Comparison of ENCODE assay signal across 1 cellular context in genomic region chr4:10619220-10619619, GRCh38.
TF ChIP-seq lines count a peak whose summit lies in the region.

No MANE protein-coding gene starts in this region.

TF ChIP-seq in HEK293, 187 proteins besides CTCF, POLR2A, EP300 and RAD21 (continued from another document and continues in another):
- no peak for TF ChIP-seq ZNF174 (tag by site-specific recombination; IDR thresholded peaks at IDR 0.05)
- TF ChIP-seq, protein P1, sequence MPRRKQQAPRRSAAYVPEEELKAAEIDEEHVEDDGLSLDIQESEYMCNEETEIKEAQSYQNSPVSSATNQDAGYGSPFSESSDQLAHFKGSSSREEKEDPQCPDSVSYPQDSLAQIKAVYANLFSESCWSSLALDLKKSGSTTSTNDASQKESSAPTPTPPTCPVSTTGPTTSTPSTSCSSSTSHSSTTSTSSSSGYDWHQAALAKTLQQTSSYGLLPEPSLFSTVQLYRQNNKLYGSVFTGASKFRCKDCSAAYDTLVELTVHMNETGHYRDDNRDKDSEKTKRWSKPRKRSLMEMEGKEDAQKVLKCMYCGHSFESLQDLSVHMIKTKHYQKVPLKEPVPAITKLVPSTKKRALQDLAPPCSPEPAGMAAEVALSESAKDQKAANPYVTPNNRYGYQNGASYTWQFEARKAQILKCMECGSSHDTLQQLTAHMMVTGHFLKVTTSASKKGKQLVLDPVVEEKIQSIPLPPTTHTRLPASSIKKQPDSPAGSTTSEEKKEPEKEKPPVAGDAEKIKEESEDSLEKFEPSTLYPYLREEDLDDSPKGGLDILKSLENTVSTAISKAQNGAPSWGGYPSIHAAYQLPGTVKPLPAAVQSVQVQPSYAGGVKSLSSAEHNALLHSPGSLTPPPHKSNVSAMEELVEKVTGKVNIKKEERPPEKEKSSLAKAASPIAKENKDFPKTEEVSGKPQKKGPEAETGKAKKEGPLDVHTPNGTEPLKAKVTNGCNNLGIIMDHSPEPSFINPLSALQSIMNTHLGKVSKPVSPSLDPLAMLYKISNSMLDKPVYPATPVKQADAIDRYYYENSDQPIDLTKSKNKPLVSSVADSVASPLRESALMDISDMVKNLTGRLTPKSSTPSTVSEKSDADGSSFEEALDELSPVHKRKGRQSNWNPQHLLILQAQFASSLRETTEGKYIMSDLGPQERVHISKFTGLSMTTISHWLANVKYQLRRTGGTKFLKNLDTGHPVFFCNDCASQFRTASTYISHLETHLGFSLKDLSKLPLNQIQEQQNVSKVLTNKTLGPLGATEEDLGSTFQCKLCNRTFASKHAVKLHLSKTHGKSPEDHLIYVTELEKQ (tag by site-specific recombination; IDR thresholded peaks at IDR 0.05; ENCODE audit: borderline replicate concordance): peak; percentile 87; the same call in 1 of the 2 replicates
- TF ChIP-seq ZNF530 (tag by site-specific recombination; IDR thresholded peaks at IDR 0.05; ENCODE audit: low read depth): no peak
- 0 out of 2 replicates have a peak, but pooled peaks have one; percentile 25 for TF ChIP-seq ZNF394 (tag by site-specific recombination; IDR thresholded peaks at IDR 0.05; ENCODE audit: borderline replicate concordance)
- TF ChIP-seq ZNF629 (tag by site-specific recombination; IDR thresholded peaks at IDR 0.05): peak; percentile 67
- TF ChIP-seq ZNF558 (tag by site-specific recombination; IDR thresholded peaks at IDR 0.05): no peak
- TF ChIP-seq, protein P2, sequence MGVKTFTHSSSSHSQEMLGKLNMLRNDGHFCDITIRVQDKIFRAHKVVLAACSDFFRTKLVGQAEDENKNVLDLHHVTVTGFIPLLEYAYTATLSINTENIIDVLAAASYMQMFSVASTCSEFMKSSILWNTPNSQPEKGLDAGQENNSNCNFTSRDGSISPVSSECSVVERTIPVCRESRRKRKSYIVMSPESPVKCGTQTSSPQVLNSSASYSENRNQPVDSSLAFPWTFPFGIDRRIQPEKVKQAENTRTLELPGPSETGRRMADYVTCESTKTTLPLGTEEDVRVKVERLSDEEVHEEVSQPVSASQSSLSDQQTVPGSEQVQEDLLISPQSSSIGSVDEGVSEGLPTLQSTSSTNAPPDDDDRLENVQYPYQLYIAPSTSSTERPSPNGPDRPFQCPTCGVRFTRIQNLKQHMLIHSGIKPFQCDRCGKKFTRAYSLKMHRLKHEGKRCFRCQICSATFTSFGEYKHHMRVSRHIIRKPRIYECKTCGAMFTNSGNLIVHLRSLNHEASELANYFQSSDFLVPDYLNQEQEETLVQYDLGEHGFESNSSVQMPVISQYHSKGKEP (tag by site-specific recombination; IDR thresholded peaks at IDR 0.05): peak; percentile 73; the same call in 1 of the 2 replicates
- peak; percentile 57; the same call in 1 of the 2 replicates for TF ChIP-seq ZNF596 (tag by site-specific recombination; IDR thresholded peaks at IDR 0.05)
- TF ChIP-seq ZNF2 (tag by site-specific recombination; IDR thresholded peaks at IDR 0.05): peak; percentile 37; the same call in 1 of the 2 replicates
- no peak for TF ChIP-seq ZNF311 (tag by site-specific recombination; IDR thresholded peaks at IDR 0.05; ENCODE audit: borderline replicate concordance)
- TF ChIP-seq ZNF37A (tag by site-specific recombination; IDR thresholded peaks at IDR 0.05): no peak
- no peak for TF ChIP-seq ZEB2 (tag by site-specific recombination; IDR thresholded peaks at IDR 0.05)
- TF ChIP-seq ZNF169 (tag by site-specific recombination; IDR thresholded peaks at IDR 0.05): no peak
- TF ChIP-seq ZNF26 (tag by site-specific recombination; IDR thresholded peaks at IDR 0.05): no peak
- TF ChIP-seq ZNF404 (tag by site-specific recombination; IDR thresholded peaks at IDR 0.05): no peak
- TF ChIP-seq, protein P3, sequence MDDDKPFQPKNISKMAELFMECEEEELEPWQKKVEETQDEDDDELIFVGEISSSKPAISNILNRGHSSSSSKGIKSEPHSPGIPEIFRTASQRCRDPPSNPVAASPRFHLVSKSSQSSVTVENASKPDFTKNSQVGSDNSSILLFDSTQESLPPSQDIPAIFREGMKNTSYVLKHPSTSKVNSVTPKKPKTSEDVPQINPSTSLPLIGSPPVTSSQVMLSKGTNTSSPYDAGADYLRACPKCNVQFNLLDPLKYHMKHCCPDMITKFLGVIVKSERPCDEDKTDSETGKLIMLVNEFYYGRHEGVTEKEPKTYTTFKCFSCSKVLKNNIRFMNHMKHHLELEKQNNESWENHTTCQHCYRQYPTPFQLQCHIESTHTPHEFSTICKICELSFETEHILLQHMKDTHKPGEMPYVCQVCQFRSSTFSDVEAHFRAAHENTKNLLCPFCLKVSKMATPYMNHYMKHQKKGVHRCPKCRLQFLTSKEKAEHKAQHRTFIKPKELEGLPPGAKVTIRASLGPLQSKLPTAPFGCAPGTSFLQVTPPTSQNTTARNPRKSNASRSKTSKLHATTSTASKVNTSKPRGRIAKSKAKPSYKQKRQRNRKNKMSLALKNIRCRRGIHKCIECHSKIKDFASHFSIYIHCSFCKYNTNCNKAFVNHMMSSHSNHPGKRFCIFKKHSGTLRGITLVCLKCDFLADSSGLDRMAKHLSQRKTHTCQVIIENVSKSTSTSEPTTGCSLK (tag by site-specific recombination; IDR thresholded peaks at IDR 0.05): no peak
- no peak for TF ChIP-seq ZNF155 (tag by site-specific recombination; IDR thresholded peaks at IDR 0.05)
- TF ChIP-seq ZBTB20 (tag by site-specific recombination; IDR thresholded peaks at IDR 0.05): no peak
- TF ChIP-seq ZFP41 (tag by site-specific recombination; IDR thresholded peaks at IDR 0.05; ENCODE audit: borderline replicate concordance): no peak
- TF ChIP-seq, protein P4, sequence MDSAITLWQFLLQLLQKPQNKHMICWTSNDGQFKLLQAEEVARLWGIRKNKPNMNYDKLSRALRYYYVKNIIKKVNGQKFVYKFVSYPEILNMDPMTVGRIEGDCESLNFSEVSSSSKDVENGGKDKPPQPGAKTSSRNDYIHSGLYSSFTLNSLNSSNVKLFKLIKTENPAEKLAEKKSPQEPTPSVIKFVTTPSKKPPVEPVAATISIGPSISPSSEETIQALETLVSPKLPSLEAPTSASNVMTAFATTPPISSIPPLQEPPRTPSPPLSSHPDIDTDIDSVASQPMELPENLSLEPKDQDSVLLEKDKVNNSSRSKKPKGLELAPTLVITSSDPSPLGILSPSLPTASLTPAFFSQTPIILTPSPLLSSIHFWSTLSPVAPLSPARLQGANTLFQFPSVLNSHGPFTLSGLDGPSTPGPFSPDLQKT (IDR thresholded peaks at IDR 0.05; ENCODE audit: borderline replicate concordance, low read depth, low read length): no peak
- no peak for TF ChIP-seq ZNF132 (tag by site-specific recombination; IDR thresholded peaks at IDR 0.05; ENCODE audit: borderline replicate concordance)
- no peak for TF ChIP-seq ZNF202 (tag by site-specific recombination; IDR thresholded peaks at IDR 0.05; ENCODE audit: borderline replicate concordance)
- peak; percentile 74 for TF ChIP-seq GLIS1 (tag by site-specific recombination; IDR thresholded peaks at IDR 0.05)
- TF ChIP-seq HOXD13 (CRISPR knock-in tag; IDR thresholded peaks at IDR 0.05; ENCODE audit: borderline replicate concordance): no peak
- TF ChIP-seq TCF7L2 (IDR thresholded peaks at IDR 0.05; ENCODE audit: borderline replicate concordance, low read depth, low read length): peak; percentile 98
- peak; percentile 89 for TF ChIP-seq GLI2 (tag by site-specific recombination; IDR thresholded peaks at IDR 0.05; ENCODE audit: borderline replicate concordance, low read depth)
- peak; percentile 77 for TF ChIP-seq ZNF366 (tag by site-specific recombination; conservative IDR thresholded peaks at IDR 0.05)
- peak; percentile 46; the same call in 1 of the 2 replicates for TF ChIP-seq TRIM28 (IDR thresholded peaks at IDR 0.05; ENCODE audit: borderline replicate concordance, low read length)
- TF ChIP-seq ZNF23 (tag by site-specific recombination; IDR thresholded peaks at IDR 0.05; ENCODE audit: borderline replicate concordance): no peak
- TF ChIP-seq ZNF391 (tag by site-specific recombination; IDR thresholded peaks at IDR 0.05; ENCODE audit: borderline replicate concordance, low read depth): peak; percentile 74
- TF ChIP-seq ZNF561 (tag by site-specific recombination; IDR thresholded peaks at IDR 0.05; ENCODE audit: borderline replicate concordance): peak; percentile 74; the same call in 1 of the 2 replicates
- TF ChIP-seq ZNF423 (tag by site-specific recombination; IDR thresholded peaks at IDR 0.05): peak; percentile 54; the same call in 1 of the 2 replicates
- no peak for TF ChIP-seq ZNF362 (tag by site-specific recombination; IDR thresholded peaks at IDR 0.05)
- no peak for TF ChIP-seq ZNF677 (tag by site-specific recombination; IDR thresholded peaks at IDR 0.05)
- TF ChIP-seq HOXA7 (CRISPR knock-in tag; IDR thresholded peaks at IDR 0.05; ENCODE audit: borderline replicate concordance): no peak
- TF ChIP-seq, protein P5, sequence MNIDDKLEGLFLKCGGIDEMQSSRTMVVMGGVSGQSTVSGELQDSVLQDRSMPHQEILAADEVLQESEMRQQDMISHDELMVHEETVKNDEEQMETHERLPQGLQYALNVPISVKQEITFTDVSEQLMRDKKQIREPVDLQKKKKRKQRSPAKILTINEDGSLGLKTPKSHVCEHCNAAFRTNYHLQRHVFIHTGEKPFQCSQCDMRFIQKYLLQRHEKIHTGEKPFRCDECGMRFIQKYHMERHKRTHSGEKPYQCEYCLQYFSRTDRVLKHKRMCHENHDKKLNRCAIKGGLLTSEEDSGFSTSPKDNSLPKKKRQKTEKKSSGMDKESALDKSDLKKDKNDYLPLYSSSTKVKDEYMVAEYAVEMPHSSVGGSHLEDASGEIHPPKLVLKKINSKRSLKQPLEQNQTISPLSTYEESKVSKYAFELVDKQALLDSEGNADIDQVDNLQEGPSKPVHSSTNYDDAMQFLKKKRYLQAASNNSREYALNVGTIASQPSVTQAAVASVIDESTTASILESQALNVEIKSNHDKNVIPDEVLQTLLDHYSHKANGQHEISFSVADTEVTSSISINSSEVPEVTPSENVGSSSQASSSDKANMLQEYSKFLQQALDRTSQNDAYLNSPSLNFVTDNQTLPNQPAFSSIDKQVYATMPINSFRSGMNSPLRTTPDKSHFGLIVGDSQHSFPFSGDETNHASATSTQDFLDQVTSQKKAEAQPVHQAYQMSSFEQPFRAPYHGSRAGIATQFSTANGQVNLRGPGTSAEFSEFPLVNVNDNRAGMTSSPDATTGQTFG (tag by site-specific recombination; IDR thresholded peaks at IDR 0.05; ENCODE audit: borderline replicate concordance): no peak
- TF ChIP-seq KLF7 (tag by site-specific recombination; IDR thresholded peaks at IDR 0.05; ENCODE audit: borderline replicate concordance): peak; percentile 29; the same call in 1 of the 2 replicates
- no peak for TF ChIP-seq ZBTB1 (tag by site-specific recombination; IDR thresholded peaks at IDR 0.05)
- no peak for TF ChIP-seq ZNF76 (tag by site-specific recombination; IDR thresholded peaks at IDR 0.05; ENCODE audit: borderline replicate concordance, low read depth)
- peak; percentile 77 for TF ChIP-seq PRDM4 (tag by site-specific recombination; IDR thresholded peaks at IDR 0.05)
- TF ChIP-seq ZSCAN23 (tag by site-specific recombination; IDR thresholded peaks at IDR 0.05): peak; percentile 79
- TF ChIP-seq SP2 (tag by site-specific recombination; IDR thresholded peaks at IDR 0.05): no peak
- no peak for TF ChIP-seq ZFP69B (tag by site-specific recombination; IDR thresholded peaks at IDR 0.05)
- TF ChIP-seq ZNF473 (tag by site-specific recombination; IDR thresholded peaks at IDR 0.05): no peak
- TF ChIP-seq ZNF140 (tag by site-specific recombination; IDR thresholded peaks at IDR 0.05): no peak
- no peak for TF ChIP-seq ZNF223 (tag by site-specific recombination; IDR thresholded peaks at IDR 0.05)
- peak; percentile 58 for TF ChIP-seq ZBTB8A (tag by site-specific recombination; IDR thresholded peaks at IDR 0.05)
- TF ChIP-seq, protein P6, sequence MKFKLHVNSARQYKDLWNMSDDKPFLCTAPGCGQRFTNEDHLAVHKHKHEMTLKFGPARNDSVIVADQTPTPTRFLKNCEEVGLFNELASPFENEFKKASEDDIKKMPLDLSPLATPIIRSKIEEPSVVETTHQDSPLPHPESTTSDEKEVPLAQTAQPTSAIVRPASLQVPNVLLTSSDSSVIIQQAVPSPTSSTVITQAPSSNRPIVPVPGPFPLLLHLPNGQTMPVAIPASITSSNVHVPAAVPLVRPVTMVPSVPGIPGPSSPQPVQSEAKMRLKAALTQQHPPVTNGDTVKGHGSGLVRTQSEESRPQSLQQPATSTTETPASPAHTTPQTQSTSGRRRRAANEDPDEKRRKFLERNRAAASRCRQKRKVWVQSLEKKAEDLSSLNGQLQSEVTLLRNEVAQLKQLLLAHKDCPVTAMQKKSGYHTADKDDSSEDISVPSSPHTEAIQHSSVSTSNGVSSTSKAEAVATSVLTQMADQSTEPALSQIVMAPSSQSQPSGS (tag by site-specific recombination; IDR thresholded peaks at IDR 0.05; ENCODE audit: low read depth): 0 out of 2 replicates have a peak, but pooled peaks have one; percentile 16
